In the genomic region with DNA sequence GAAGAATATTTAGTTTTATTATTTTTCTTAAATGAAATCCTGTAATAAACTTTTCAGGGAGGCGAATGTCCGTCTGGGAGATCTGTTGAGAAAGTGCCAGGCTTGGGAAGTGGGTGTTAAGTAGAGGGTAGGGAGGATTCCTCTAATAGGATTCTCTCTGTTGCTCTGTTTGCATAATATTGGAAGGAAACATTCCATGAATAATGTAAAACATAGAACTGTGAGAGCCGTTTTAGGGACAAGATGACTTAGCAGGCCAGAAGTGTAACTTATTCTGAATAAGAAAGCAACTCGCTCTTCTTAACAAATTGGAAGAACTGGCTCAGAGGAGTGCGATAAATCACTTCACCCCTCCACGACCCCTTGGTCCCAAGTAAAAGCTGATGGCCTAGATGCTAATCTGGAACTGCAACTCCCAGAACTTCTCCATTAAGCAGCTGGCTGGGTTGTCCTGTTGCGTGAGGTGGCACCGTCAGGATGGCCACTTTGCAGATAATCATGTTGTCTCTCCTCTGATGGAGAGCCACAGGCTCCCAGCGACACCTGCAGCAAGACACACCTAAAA, we compare ENCODE assay signal across 25 cellular contexts. TPM values are rescaled to one million over a fixed set of nuclear protein-coding genes. Genes with fewer than 3 reads are reported as not detected.
"Had no signal": no experiment of that assay in that cellular context is flagged by ENCODE, and none has a peak within 500 bp of the region (broad histone marks: within the 10 kb centered on the region; RNA-seq: fewer than 3 reads in every experiment).

No MANE protein-coding gene starts in this region.

- DNase-seq: activated B cell treated with CpG ODN at 0.5 μM for 24 hours; activated CD4-positive, alpha-beta T cell treated with anti-CD3 and anti-CD28 coated beads for 4 hours; activated CD4-positive, alpha-beta T cell treated with anti-CD3 and anti-CD28 coated beads, Interleukin-2, amount 50 U/mL, for 48 hours; activated naive CD4-positive, alpha-beta T cell treated with anti-CD3 and anti-CD28 coated beads, Interleukin-2, amount 10 ng/mL, durations not matched to agents 7 days and 5 days; activated naive CD8-positive, alpha-beta T cell treated with anti-CD3 and anti-CD28 coated beads, Interleukin-2, amount 50 U/mL, for 24 hours; activated T-cell treated with anti-CD3 and anti-CD28 coated beads, Interleukin-2, amount 50 U/mL, for 48 hours; anterior cingulate cortex; erythroblast; hippocampal formation; kidney glomerular epithelial cell; left ventricle myocardium superior; midbrain; natural killer cell; ovary; stimulated activated CD4-positive, alpha-beta T cell treated with anti-CD3 and anti-CD28 coated beads, Interleukin-1b, Interleukin-23, amount 100 ng/mL, for 48 hours; stimulated activated naive CD8-positive, alpha-beta T cell treated with anti-CD3 and anti-CD28 coated beads, Interleukin-15, amount 100 ng/mL, for 72 hours; T-helper 9 cell; transverse colon had no signal

- H3K9me3 Mint-ChIP-seq: activated B cell treated with CpG ODN at 0.5 μM for 24 hours; activated naive CD4-positive, alpha-beta T cell treated with anti-CD3 and anti-CD28 coated beads, Interleukin-2, amount 10 ng/mL, durations not matched to agents 7 days and 5 days; activated naive CD8-positive, alpha-beta T cell treated with anti-CD3 and anti-CD28 coated beads, Interleukin-2, amount 50 U/mL, for 24 hours; natural killer cell; stimulated activated effector memory CD8-positive, alpha-beta T cell treated with anti-CD3 and anti-CD28 coated beads, Interleukin-12 subunit alpha, Interleukin-12 subunit beta, amount 100 ng/mL, for 72 hours; stimulated activated naive CD8-positive, alpha-beta T cell treated with anti-CD3 and anti-CD28 coated beads, Interleukin-15, amount 100 ng/mL, for 72 hours had no signal

- H3K36me3 Mint-ChIP-seq: activated naive CD4-positive, alpha-beta T cell treated with anti-CD3 and anti-CD28 coated beads, Interleukin-2, amount 10 ng/mL, durations not matched to agents 7 days and 5 days; natural killer cell; stimulated activated effector memory CD8-positive, alpha-beta T cell treated with anti-CD3 and anti-CD28 coated beads, Interleukin-12 subunit alpha, Interleukin-12 subunit beta, amount 100 ng/mL, for 72 hours had no signal

- H3K9me3 ChIP-seq: body of pancreas, ovary, prostate gland, suprapubic skin, transverse colon had no signal

- H3K4me1 Mint-ChIP-seq: activated B cell treated with CpG ODN at 0.5 μM for 24 hours; activated naive CD4-positive, alpha-beta T cell treated with anti-CD3 and anti-CD28 coated beads, Interleukin-2, amount 10 ng/mL, durations not matched to agents 7 days and 5 days; activated naive CD8-positive, alpha-beta T cell treated with anti-CD3 and anti-CD28 coated beads, Interleukin-2, amount 50 U/mL, for 24 hours; natural killer cell; stimulated activated effector memory CD8-positive, alpha-beta T cell treated with anti-CD3 and anti-CD28 coated beads, Interleukin-12 subunit alpha, Interleukin-12 subunit beta, amount 100 ng/mL, for 72 hours; stimulated activated naive CD8-positive, alpha-beta T cell treated with anti-CD3 and anti-CD28 coated beads, Interleukin-15, amount 100 ng/mL, for 72 hours had no signal

- H3K27ac Mint-ChIP-seq: activated B cell treated with CpG ODN at 0.5 μM for 24 hours; activated naive CD4-positive, alpha-beta T cell treated with anti-CD3 and anti-CD28 coated beads, Interleukin-2, amount 10 ng/mL, durations not matched to agents 7 days and 5 days; activated naive CD8-positive, alpha-beta T cell treated with anti-CD3 and anti-CD28 coated beads, Interleukin-2, amount 50 U/mL, for 24 hours; natural killer cell; stimulated activated effector memory CD8-positive, alpha-beta T cell treated with anti-CD3 and anti-CD28 coated beads, Interleukin-12 subunit alpha, Interleukin-12 subunit beta, amount 100 ng/mL, for 72 hours had no signal

- ATAC-seq: activated naive CD8-positive, alpha-beta T cell treated with anti-CD3 and anti-CD28 coated beads, Interleukin-2, amount 50 U/mL, for 24 hours; body of pancreas; left ventricle myocardium superior; natural killer cell; right cardiac atrium; stimulated activated effector memory CD8-positive, alpha-beta T cell treated with anti-CD3 and anti-CD28 coated beads, Interleukin-12 subunit alpha, Interleukin-12 subunit beta, amount 100 ng/mL, for 72 hours; stimulated activated naive CD8-positive, alpha-beta T cell treated with anti-CD3 and anti-CD28 coated beads, Interleukin-15, amount 100 ng/mL, for 72 hours had no signal

- H3K4me3 Mint-ChIP-seq: activated B cell treated with CpG ODN at 0.5 μM for 24 hours; activated naive CD4-positive, alpha-beta T cell treated with anti-CD3 and anti-CD28 coated beads, Interleukin-2, amount 10 ng/mL, durations not matched to agents 7 days and 5 days; activated naive CD8-positive, alpha-beta T cell treated with anti-CD3 and anti-CD28 coated beads, Interleukin-2, amount 50 U/mL, for 24 hours; natural killer cell; stimulated activated effector memory CD8-positive, alpha-beta T cell treated with anti-CD3 and anti-CD28 coated beads, Interleukin-12 subunit alpha, Interleukin-12 subunit beta, amount 100 ng/mL, for 72 hours; stimulated activated naive CD8-positive, alpha-beta T cell treated with anti-CD3 and anti-CD28 coated beads, Interleukin-15, amount 100 ng/mL, for 72 hours had no signal

- H3K27ac ChIP-seq: body of pancreas, cardiac muscle cell, ovary, suprapubic skin had no signal

- H3K4me3 ChIP-seq: body of pancreas, cardiac muscle cell, ovary, prostate gland, suprapubic skin, transverse colon had no signal

- H3K36me3 ChIP-seq: cardiac muscle cell, ovary, prostate gland, suprapubic skin, transverse colon had no signal

- H3K4me1 ChIP-seq: body of pancreas, prostate gland had no signal

- H3K27me3 ChIP-seq: body of pancreas, ovary had no signal

RNA-seq across cellular contexts. Expression of a gene that starts 19.1 kb away (rescaled TPM):
- total RNA-seq: activated B cell treated with CpG ODN at 0.5 μM for 24 hours, cardiac muscle cell, frontal cortex, left ventricle myocardium superior, natural killer cell, right cardiac atrium had no signal
- polyA plus RNA-seq: right cardiac atrium had no signal
